12 cellular contexts compared by ENCODE assay signal in the genomic region with DNA sequence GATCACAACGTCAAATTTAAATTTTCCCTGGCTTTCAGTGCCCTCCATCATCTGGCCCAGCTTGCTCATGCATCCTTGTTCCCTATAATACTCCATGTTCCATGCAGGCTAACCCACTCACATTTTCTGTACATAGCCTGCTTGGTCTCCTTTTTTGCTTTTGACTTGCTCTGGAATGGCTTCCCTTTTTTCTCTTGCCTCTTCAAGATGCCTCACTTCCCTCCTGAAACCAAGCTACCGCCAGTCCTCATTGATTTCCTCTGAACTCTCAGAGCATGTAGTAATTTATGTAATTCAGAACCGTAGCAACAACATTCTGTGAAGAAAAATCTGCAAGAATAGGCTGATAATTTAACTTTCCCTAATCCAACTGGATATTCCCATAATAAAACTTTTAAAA. TPM values are rescaled to one million over a fixed set of nuclear protein-coding genes. Genes with fewer than 3 reads are reported as not detected.
DNase-seq lines count a peak whose midpoint lies in the region; ATAC-seq, FAIRE-seq and TF ChIP-seq lines count a peak whose summit lies in the region.
"Had no signal": no experiment of that assay in that cellular context is flagged by ENCODE, and none has a peak within 500 bp of the region (broad histone marks: within the 10 kb centered on the region; RNA-seq: fewer than 3 reads in every experiment).

No MANE protein-coding gene starts in this region.

- H3K4me1 ChIP-seq in mucosa of descending colon (ENCODE audit: low read depth) = peaks cover 16% of the 10 kb centered on the region

- H3K4me3 Mint-ChIP-seq in CD14-positive monocyte = peak overlapping the region in 1 of 2 donors; percentile 47
- H3K4me3 Mint-ChIP-seq in activated CD8-positive, alpha-beta T cell treated with anti-CD3 and anti-CD28 coated beads for 36 hours = peak overlapping the region; percentile 37
- H3K4me3 Mint-ChIP-seq: mesothelial cell of epicardium had no signal

- H3K36me3 ChIP-seq in mucosa of descending colon (ENCODE audit: low read depth) = no peaks in the 10 kb centered on the region
- H3K36me3 ChIP-seq: cardiac muscle cell had no signal

- no peaks in the 10 kb centered on the region for H3K9me3 Mint-ChIP-seq in CD14-positive monocyte
- H3K9me3 Mint-ChIP-seq in activated CD8-positive, alpha-beta T cell treated with anti-CD3 and anti-CD28 coated beads for 36 hours = no peaks in the 10 kb centered on the region
- H3K9me3 Mint-ChIP-seq: mesothelial cell of epicardium had no signal

- no peaks in the 10 kb centered on the region for H3K9me3 ChIP-seq in mucosa of descending colon

- TF ChIP-seq CTCF in CD14-positive monocyte (IDR thresholded peaks at IDR 0.05) (no peak), mucosa of descending colon (IDR thresholded peaks at IDR 0.05) (no peak)
- TF ChIP-seq CTCF in activated CD8-positive, alpha-beta T cell treated with anti-CD3 and anti-CD28 coated beads for 36 hours (IDR thresholded peaks at IDR 0.05) = no peak

- POLR2A ChIA-PET in activated CD8-positive, alpha-beta T cell treated with anti-CD3 and anti-CD28 coated beads for 36 hours (lab: Charles Lee) = interaction anchor here (0.7 to 2.8 kb wide), 4 partner anchors 7 to 11 kb away, joined by 4 to 15 read pairs (median 8); a partner anchor contains a TSS

- FAIRE-seq in GM12892 (lab: Jason Lieb, UNC) = peak; percentile 51

- CTCF ChIA-PET in activated CD8-positive, alpha-beta T cell treated with anti-CD3 and anti-CD28 coated beads for 36 hours (lab: Charles Lee) = interaction anchor here (1.2 to 4.3 kb wide), 6 partner anchors 9 to 101 kb away, joined by 4 to 15 read pairs (median 5); no protein-coding TSS in a partner anchor

- TF ChIP-seq POLR2A in GM12892 (IDR thresholded peaks at IDR 0.05; ENCODE audit: low read depth, low read length) = no peak

- DNase-seq in CD14-positive monocyte (ENCODE audit: low spot score) (no peak), GM12892 (ENCODE audit: insufficient read length) (no peak), mucosa of descending colon (no peak), iPS-NIHi7 (ENCODE audit: extremely low spot score) (no peak), NCI-H524 treated with DMSO at 0.1 percent for 48 hours (lab: John Stamatoyannopoulos, UW) (no peak), G401 (ENCODE audit: low spot score) (no peak)
- no peak for DNase-seq in activated CD8-positive, alpha-beta T cell treated with anti-CD3 and anti-CD28 coated beads for 36 hours
- DNase-seq: NCI-H146; stimulated activated CD4-positive, alpha-beta T cell treated with anti-CD3 and anti-CD28 coated beads, Interleukin-2, amount 100 ng/mL, for 48 hours had no signal

- H3K36me3 Mint-ChIP-seq in CD14-positive monocyte = peaks cover 36 to 75% of the 10 kb centered on the region in 2 donors
- H3K36me3 Mint-ChIP-seq in activated CD8-positive, alpha-beta T cell treated with anti-CD3 and anti-CD28 coated beads for 36 hours (ENCODE audit: low read depth) = peaks cover 70% of the 10 kb centered on the region

- in situ Hi-C loops in G401 (cut with HindIII; ENCODE audit: low sequenced_read_pairs) = no loop called here

- no peak for ATAC-seq in activated CD8-positive, alpha-beta T cell treated with anti-CD3 and anti-CD28 coated beads for 36 hours
- peak; percentile 12 for ATAC-seq in mucosa of descending colon
- ATAC-seq in HG03139 (IDR thresholded peaks at IDR 0.05; ENCODE audit: unreplicated experiment) = no peak

- H3K4me3 ChIP-seq in mucosa of descending colon = no peak overlapping the region
- H3K4me3 ChIP-seq: cardiac muscle cell had no signal

- H3K4me1 Mint-ChIP-seq in CD14-positive monocyte = peaks cover 88% of the 10 kb centered on the region
- peaks cover 82% of the 10 kb centered on the region for H3K4me1 Mint-ChIP-seq in activated CD8-positive, alpha-beta T cell treated with anti-CD3 and anti-CD28 coated beads for 36 hours (ENCODE audit: low read depth)

- peak overlapping the region; percentile 30 to 90 (median 70) for H3K27ac Mint-ChIP-seq in CD14-positive monocyte
- H3K27ac Mint-ChIP-seq in activated CD8-positive, alpha-beta T cell treated with anti-CD3 and anti-CD28 coated beads for 36 hours = peak overlapping the region; percentile 90
- H3K27ac Mint-ChIP-seq: mesothelial cell of epicardium had no signal

- intact Hi-C loops in CD14-positive monocyte (cut with micrococcal nuclease) = no loop called here
- intact Hi-C loops in activated CD8-positive, alpha-beta T cell treated with anti-CD3 and anti-CD28 coated beads for 36 hours (cut with micrococcal nuclease) = no loop called here
- intact Hi-C loops in mucosa of descending colon (cut with DNase I, micrococcal nuclease) = no loop called here

- no peaks in the 10 kb centered on the region for H3K27me3 Mint-ChIP-seq in CD14-positive monocyte (ENCODE audit: low read depth in 3 of 3)
- no peaks in the 10 kb centered on the region for H3K27me3 Mint-ChIP-seq in activated CD8-positive, alpha-beta T cell treated with anti-CD3 and anti-CD28 coated beads for 36 hours

RNA-seq across cellular contexts. Expression of a gene that starts 10.3 kb away (rescaled TPM):
- polyA plus RNA-seq in CD14-positive monocyte = 100 to 1,000 TPM; 876 to 941 TPM
- polyA plus RNA-seq in GM12892 (2012; ENCODE audit: missing spikeins) = 311 TPM
- 100 to 1,000 TPM; 511 to 512 TPM for total RNA-seq in activated CD8-positive, alpha-beta T cell treated with anti-CD3 and anti-CD28 coated beads for 36 hours
- 100 to 1,000 TPM; 357 to 488 (median 444) TPM for total RNA-seq in mucosa of descending colon
- total RNA-seq in G401 (2014; rRNA removed; shearing (Covaris generic)) = 135 and 183 TPM in 2 replicates

RNA-seq across cellular contexts. Expression of a gene that starts 46.2 kb away (rescaled TPM):
- polyA plus RNA-seq in CD14-positive monocyte = 1,000 to 10,000 TPM in 1 of 2 donors, 100 to 1,000 TPM in 1; 658 to 1,143 TPM
- polyA plus RNA-seq in GM12892 (2012; ENCODE audit: missing spikeins) = 72.1 TPM
- total RNA-seq in activated CD8-positive, alpha-beta T cell treated with anti-CD3 and anti-CD28 coated beads for 36 hours = 10 to 100 TPM; 60.6 to 69.1 TPM
- total RNA-seq in mucosa of descending colon = 10 to 100 TPM; 16.7 to 63.1 (median 39.1) TPM
- 181 and 227 TPM in 2 replicates for total RNA-seq in G401 (2014; rRNA removed; shearing (Covaris generic))
